ENCODE assay signal across 8 cellular contexts in genomic region chr15:58748040-58748786, GRCh38. TPM values are rescaled to one million over a fixed set of nuclear protein-coding genes. Genes with fewer than 3 reads are reported as not detected.
DNase-seq lines count a peak whose midpoint lies in the region; ATAC-seq and TF ChIP-seq lines count a peak whose summit lies in the region.

No MANE protein-coding gene starts in this region.

- peak overlapping the region; percentile 96 to 98 (median 96) for H3K4me3 Mint-ChIP-seq in IgD-negative memory B cell
- peak overlapping the region; percentile 97 for H3K4me3 Mint-ChIP-seq in activated naive CD4-positive, alpha-beta T cell treated with anti-CD3 and anti-CD28 coated beads, Interleukin-2, amount 50 U/mL, for 24 hours

- peak; percentile 11 to 25 for DNase-seq in stimulated activated CD4-positive, alpha-beta T cell treated with anti-CD3 and anti-CD28 coated beads, Interleukin-2, amount 100 ng/mL, for 48 hours
- DNase-seq in NK-92 treated with Interleukin-12 subunit alpha and Interleukin-12 subunit beta, amount 100 ng/mL, for 24 hours (lab: John Stamatoyannopoulos, UW), result no peak
- no peak for DNase-seq in DMS53 treated with DMSO at 0.1 percent for 48 hours (lab: John Stamatoyannopoulos, UW; ENCODE audit: unreplicated experiment)

- H3K9me3 ChIP-seq in iPS-20b (ENCODE audit: insufficient read depth, low read depth, low read length), result no peaks in the 10 kb centered on the region

- H3K27ac Mint-ChIP-seq in IgD-negative memory B cell, result peak overlapping the region; percentile 88 to 99 (median 96)
- peak overlapping the region; percentile 92 for H3K27ac Mint-ChIP-seq in activated naive CD4-positive, alpha-beta T cell treated with anti-CD3 and anti-CD28 coated beads, Interleukin-2, amount 50 U/mL, for 24 hours

- no peaks in the 10 kb centered on the region for H3K27me3 Mint-ChIP-seq in IgD-negative memory B cell
- no peaks in the 10 kb centered on the region for H3K27me3 Mint-ChIP-seq in activated naive CD4-positive, alpha-beta T cell treated with anti-CD3 and anti-CD28 coated beads, Interleukin-2, amount 50 U/mL, for 24 hours

- H3K4me1 Mint-ChIP-seq in IgD-negative memory B cell, result peaks cover 25 to 38% (median 25%) of the 10 kb centered on the region in 3 donors
- H3K4me1 Mint-ChIP-seq in activated naive CD4-positive, alpha-beta T cell treated with anti-CD3 and anti-CD28 coated beads, Interleukin-2, amount 50 U/mL, for 24 hours, result peaks cover 54% of the 10 kb centered on the region

- H3K9me3 Mint-ChIP-seq in IgD-negative memory B cell, result no peaks in the 10 kb centered on the region
- no peaks in the 10 kb centered on the region for H3K9me3 Mint-ChIP-seq in activated naive CD4-positive, alpha-beta T cell treated with anti-CD3 and anti-CD28 coated beads, Interleukin-2, amount 50 U/mL, for 24 hours

- ATAC-seq in GM18505 (IDR thresholded peaks at IDR 0.05; ENCODE audit: unreplicated experiment), result peak; percentile 7
- ATAC-seq in HG02610 (IDR thresholded peaks at IDR 0.05; ENCODE audit: unreplicated experiment), result no peak

- no peak overlapping the region for H3K27ac ChIP-seq in iPS-20b (ENCODE audit: low read length)

- H3K36me3 ChIP-seq in iPS-20b (ENCODE audit: insufficient read depth, low read depth, low read length), result no peaks in the 10 kb centered on the region

- H3K9ac ChIP-seq in iPS-20b (ENCODE audit: low read depth, low read length), result peak overlapping the region; percentile 92; the same call in 1 of the 2 replicates

- H3K4me3 ChIP-seq in iPS-20b (ENCODE audit: low read length), result peak overlapping the region; percentile 94

- H3K4me1 ChIP-seq in iPS-20b (ENCODE audit: insufficient read depth, low read length), result peaks cover 17% of the 10 kb centered on the region; the same call in 1 of the 2 replicates

- peaks cover 1% of the 10 kb centered on the region for H3K36me3 Mint-ChIP-seq in IgD-negative memory B cell
- H3K36me3 Mint-ChIP-seq in activated naive CD4-positive, alpha-beta T cell treated with anti-CD3 and anti-CD28 coated beads, Interleukin-2, amount 50 U/mL, for 24 hours, result peaks cover 3% of the 10 kb centered on the region

- TF ChIP-seq POLR2A in GM18505 (IDR thresholded peaks at IDR 0.05; ENCODE audit: borderline replicate concordance, extremely low read depth, insufficient read depth, insufficient read length), result no peak

- H3K27me3 ChIP-seq in iPS-20b (ENCODE audit: insufficient read depth, low read length), result no peaks in the 10 kb centered on the region

RNA-seq across cellular contexts. Expression of gene ADAM10, which starts 1.3 kb away (rescaled TPM):
- 91.9 TPM for polyA plus RNA-seq in IgD-negative memory B cell

RNA-seq across cellular contexts. Expression of gene MINDY2, which starts 22.9 kb away (rescaled TPM):
- polyA plus RNA-seq in IgD-negative memory B cell, result 14.1 TPM

Comparison
In these comparisons a context has a peak if more than half of its experiments do, and no peak if none do; other contexts are left out.
1. DNase-seq: peak in stimulated activated CD4-positive, alpha-beta T cell treated with anti-CD3 and anti-CD28 coated beads, Interleukin-2, amount 100 ng/mL, for 48 hours (2 of 2); none in NK-92 treated with Interleukin-12 subunit alpha and Interleukin-12 subunit beta, amount 100 ng/mL, for 24 hours (single experiment) and DMS53 treated with DMSO at 0.1 percent for 48 hours (single experiment).